25 cellular contexts compared by ENCODE assay signal in genomic region chr12:78764913-78765312, GRCh38.
DNase-seq lines count a peak whose midpoint lies in the region; ATAC-seq, FAIRE-seq and TF ChIP-seq lines count a peak whose summit lies in the region.
"Had no signal": no experiment of that assay in that cellular context is flagged by ENCODE, and none has a peak within 500 bp of the region (broad histone marks: within the 10 kb centered on the region; RNA-seq: fewer than 3 reads in every experiment).

No MANE protein-coding gene starts in this region.

- H2AK5ac ChIP-seq in IMR-90 (ENCODE audit: low read depth, low read length) = no peak overlapping the region

- TF ChIP-seq POLR2A in A549 (IDR thresholded peaks at IDR 0.05; ENCODE audit: low read length) = no peak
- no peak for TF ChIP-seq POLR2A in IMR-90 (IDR thresholded peaks at IDR 0.05; ENCODE audit: low read depth, low read length)
- TF ChIP-seq POLR2A in K562 (conservative IDR thresholded peaks at IDR 0.05) = no peak
- TF ChIP-seq POLR2A in transverse colon (IDR thresholded peaks at IDR 0.05) = no peak

- no peak overlapping the region for H3K18ac ChIP-seq in IMR-90 (ENCODE audit: low read depth, low read length)

- H2BK20ac ChIP-seq in IMR-90 (ENCODE audit: low read depth, low read length) = no peak overlapping the region

- H3K4me2 ChIP-seq in A549 (no peak overlapping the region), IMR-90 (ENCODE audit: low read depth, low read length) (no peak overlapping the region), K562 (ENCODE audit: insufficient read depth, low read length) (no peak overlapping the region)
- H3K4me2 ChIP-seq: BLaER1 had no signal

- no peaks in the 10 kb centered on the region for H3K79me2 ChIP-seq in K562 (ENCODE audit: control insufficient read depth, insufficient read depth, low read length)

- FAIRE-seq in A549 (lab: Jason Lieb, UNC) (no peak), K562 (lab: Jason Lieb, UNC) (no peak), small intestine (lab: Jason Lieb, UNC) (peak; percentile 39)
- FAIRE-seq: GM12878, GM12892, GM18507 had no signal

- TF ChIP-seq RAD21 in A549 (conservative IDR thresholded peaks at IDR 0.05 in 1 of 2, IDR thresholded peaks at IDR 0.05 in 1 of 2) = no peak
- TF ChIP-seq RAD21 in IMR-90 (IDR thresholded peaks at IDR 0.05; ENCODE audit: low read length) = no peak
- no peak for TF ChIP-seq RAD21 in K562 (CRISPR knock-in tag; conservative IDR thresholded peaks at IDR 0.05 in 1 of 2, IDR thresholded peaks at IDR 0.05 in 1 of 2)

- 81% methylated on average over 2 of the region's 2 CpGs for WGBS in A549 (ENCODE audit: missing lambda C conversion rate)
- no CpG with 5 or more reads among the region's 2 CpGs for WGBS in IMR-90 (ENCODE audit: extremely low coverage in 2 of 2, insufficient read length in 1 of 2), 2 experiments
- 6% methylated on average over 2 of the region's 2 CpGs for WGBS in K562 (ENCODE audit: insufficient coverage, low coverage, missing lambda C conversion rate)
- WGBS in small intestine, 3 donors = 69 to 84% (median 83%) methylated on average over 2 of the region's 2 CpGs
- WGBS in transverse colon (ENCODE audit: low coverage in 1 of 2), 2 donors = 75 to 81% methylated on average over 2 of the region's 2 CpGs

- no peaks in the 10 kb centered on the region for H3K4me1 ChIP-seq in A549
- no peaks in the 10 kb centered on the region for H3K4me1 ChIP-seq in IMR-90 (ENCODE audit: control insufficient read depth, insufficient read depth, low read length)
- no peaks in the 10 kb centered on the region for H3K4me1 ChIP-seq in K562 (replicated peaks in 1 of 2; ENCODE audit: control insufficient read depth in 2 of 2, insufficient read depth in 2 of 2, low read length in 2 of 2)
- no peaks in the 10 kb centered on the region for H3K4me1 ChIP-seq in small intestine (ENCODE audit: control insufficient read depth in 2 of 2, insufficient read depth in 1 of 2, low read depth in 1 of 2, low read length in 1 of 2)
- no peaks in the 10 kb centered on the region for H3K4me1 ChIP-seq in transverse colon
- H3K4me1 ChIP-seq: BE2C, BLaER1 had no signal

- H3K27ac ChIP-seq in A549 (no peak overlapping the region), IMR-90 (ENCODE audit: insufficient read depth, low read length) (no peak overlapping the region), K562 (ENCODE audit: extremely low read depth, low read depth, low read length) (no peak overlapping the region), small intestine (ENCODE audit: low read depth in 1 of 2, low read length in 1 of 2) (no peak overlapping the region), transverse colon (no peak overlapping the region)
- H3K27ac ChIP-seq: BLaER1 had no signal

- H3K4ac ChIP-seq in IMR-90 (ENCODE audit: low read depth, low read length) = no peak overlapping the region

- H3K36me3 ChIP-seq in IMR-90 (ENCODE audit: control insufficient read depth, insufficient read depth, low read length) (no peaks in the 10 kb centered on the region), K562 (ENCODE audit: control insufficient read depth, insufficient read depth, low read length) (no peaks in the 10 kb centered on the region), small intestine (ENCODE audit: control insufficient read depth in 2 of 2, insufficient read depth in 2 of 2, low read length in 2 of 2) (no peaks in the 10 kb centered on the region), transverse colon (no peaks in the 10 kb centered on the region)
- H3K36me3 ChIP-seq: BE2C, BLaER1 had no signal

- POLR2A ChIA-PET in A549 (lab: Yijun Ruan, JAX) = no interaction called here
- POLR2A ChIA-PET in IMR-90 (lab: Charles Lee; ENCODE audit: unreplicated experiment) = no interaction called here
- POLR2A ChIA-PET in K562 (lab: Yijun Ruan, JAX) = no interaction called here

- H3K27me3 ChIP-seq in IMR-90 (ENCODE audit: control insufficient read depth, insufficient read depth, low read length) = no peaks in the 10 kb centered on the region
- H3K27me3 ChIP-seq in K562 (ENCODE audit: control insufficient read depth in 2 of 2, insufficient read depth in 2 of 2, low read length in 2 of 2) = no peaks in the 10 kb centered on the region
- no peaks in the 10 kb centered on the region for H3K27me3 ChIP-seq in small intestine (ENCODE audit: control insufficient read depth in 2 of 2, insufficient read depth in 2 of 2, low read length in 2 of 2)
- H3K27me3 ChIP-seq in transverse colon = no peaks in the 10 kb centered on the region
- H3K27me3 ChIP-seq: BE2C, BLaER1 had no signal

- no peak overlapping the region for H2AK9ac ChIP-seq in IMR-90 (replicated peaks; ENCODE audit: low read depth, low read length, poor library complexity)

- no peak overlapping the region for H3K14ac ChIP-seq in IMR-90 (replicated peaks; ENCODE audit: low read depth, low read length)

- H3K9me3 ChIP-seq in A549 = no peaks in the 10 kb centered on the region
- no peaks in the 10 kb centered on the region for H3K9me3 ChIP-seq in IMR-90 (ENCODE audit: control insufficient read depth, insufficient read depth, low read length)
- H3K9me3 ChIP-seq in K562 (replicated peaks; ENCODE audit: control insufficient read depth, insufficient read depth, low read depth, low read length) = no peaks in the 10 kb centered on the region
- H3K9me3 ChIP-seq in small intestine (ENCODE audit: control insufficient read depth, low read depth) = no peaks in the 10 kb centered on the region
- no peaks in the 10 kb centered on the region for H3K9me3 ChIP-seq in transverse colon
- H3K9me3 ChIP-seq: BE2C, BLaER1 had no signal

- dilution Hi-C loops in IMR-90 (cut with HindIII; ENCODE audit: low sequenced_read_pairs, unreplicated experiment) = no loop called here

- no peak overlapping the region for H3K56ac ChIP-seq in IMR-90 (ENCODE audit: extremely low read depth, insufficient read depth, low read length)

- no peak overlapping the region for H2AFZ ChIP-seq in IMR-90 (replicated peaks; ENCODE audit: low read length, poor library complexity)
- H2AFZ ChIP-seq in K562 (ENCODE audit: low read depth, low read length) = no peak overlapping the region

- no TSS peak for BruUV-seq in IMR-90 (replicated peaks; lab: Mats Ljungman, UMichigan)
- BruUV-seq in K562 (replicated peaks; lab: Mats Ljungman, UMichigan) = no TSS peak

- no peak overlapping the region for H4K8ac ChIP-seq in IMR-90 (ENCODE audit: low read depth in 2 of 2, low read length in 2 of 2)

- H3K23ac ChIP-seq in IMR-90 (ENCODE audit: low read depth, low read length) = no peak overlapping the region

- H3K4me3 ChIP-seq in A549 = no peak overlapping the region
- no peak overlapping the region for H3K4me3 ChIP-seq in IMR-90 (ENCODE audit: insufficient read depth, low read depth, low read length)
- no peak overlapping the region for H3K4me3 ChIP-seq in K562
- no peak overlapping the region for H3K4me3 ChIP-seq in small intestine (ENCODE audit: low read depth in 1 of 2, low read length in 2 of 2)
- no peak overlapping the region for H3K4me3 ChIP-seq in transverse colon
- H3K4me3 ChIP-seq: BLaER1, GM12878 had no signal

- intact Hi-C loops in IMR-90 (cut with micrococcal nuclease) (no loop called here), K562 (cut with micrococcal nuclease) (no loop called here), transverse colon (cut with DNase I; ENCODE audit: low total_unique reads) (no loop called here)

- H4K5ac ChIP-seq in IMR-90 (ENCODE audit: low read depth, low read length) = no peak overlapping the region

- in situ Hi-C loops in IMR-90 (cut with MboI; ENCODE audit: low sequenced_read_pairs) = no loop called here
- in situ Hi-C loops in K562 (cut with MboI) = no loop called here
- in situ Hi-C loops in transverse colon (cut with MboI; ENCODE audit: low pct_ligation_motif_present in 1 of 4, low pct_unique_long_range_greater_than_20kb in 1 of 4, low sequenced_read_pairs in 3 of 4) = no loop called here

- TF ChIP-seq EP300 in A549 (IDR thresholded peaks at IDR 0.05) (no peak), K562 (IDR thresholded peaks at IDR 0.05; ENCODE audit: low read length) (no peak), transverse colon (IDR thresholded peaks at IDR 0.05; ENCODE audit: low read depth) (no peak)

- no peak for ATAC-seq in A549
- no peak for ATAC-seq in IMR-90 (ENCODE audit: low read depth)
- ATAC-seq in K562 = no peak
- no peak for ATAC-seq in HG03378 (IDR thresholded peaks at IDR 0.05; ENCODE audit: unreplicated experiment)
- ATAC-seq: GM12878 had no signal

- no peak overlapping the region for H4K91ac ChIP-seq in IMR-90 (ENCODE audit: insufficient read depth, low read depth, low read length)

- no peak overlapping the region for H2BK120ac ChIP-seq in IMR-90 (ENCODE audit: low read depth, low read length)

- H4K20me1 ChIP-seq in IMR-90 (ENCODE audit: insufficient read depth, low read length) (no peaks in the 10 kb centered on the region), K562 (replicated peaks; ENCODE audit: control insufficient read depth, insufficient read depth, low read length) (no peaks in the 10 kb centered on the region)
- H4K20me1 ChIP-seq: BLaER1 had no signal

- H3K79me1 ChIP-seq in IMR-90 (ENCODE audit: low read depth in 1 of 2, low read length in 2 of 2) = no peaks in the 10 kb centered on the region

- TF ChIP-seq CTCF in A549 (IDR thresholded peaks at IDR 0.05) (no peak), IMR-90 (conservative IDR thresholded peaks at IDR 0.05; ENCODE audit: low read depth, low read length) (no peak), K562 (IDR thresholded peaks at IDR 0.05 in 2 of 3, conservative IDR thresholded peaks at IDR 0.05 in 1 of 3; ENCODE audit: insufficient read depth in 2 of 3, low read depth in 1 of 3, low read length in 3 of 3) (no peak), transverse colon (IDR thresholded peaks at IDR 0.05) (no peak)

- H2BK15ac ChIP-seq in IMR-90 (ENCODE audit: low read depth, low read length) = no peak overlapping the region

- DNase-seq in A549 (ENCODE audit: low read depth in 1 of 2, low spot score in 1 of 2) = no peak
- no peak for DNase-seq in IMR-90
- DNase-seq in K562 (ENCODE audit: extremely low read depth in 1 of 4, low spot score in 3 of 4) = no peak
- no peak for DNase-seq in small intestine
- DNase-seq in cortex of kidney (lab: John Stamatoyannopoulos, UW) = no peak
- DNase-seq in transverse colon = no peak
- DNase-seq: 8988T; C1 segment of cervical spinal cord; CD4-positive, alpha-beta memory T cell; CD4-positive, CD25-positive, alpha-beta regulatory T cell; CD8-positive, alpha-beta memory T cell; COR-L47; DMS 273 treated with DMSO at 0.1 percent for 48 hours; DMS153; DMS53; DMS79; DND-41; EL; GDM1 had no signal

- CTCF ChIA-PET in A549 (lab: Yijun Ruan, JAX) (no interaction called here), IMR-90 (lab: Yijun Ruan, JAX) (no interaction called here), K562 (lab: Yijun Ruan, JAX; ENCODE audit: low intra/inter-chr PET ratio) (no interaction called here)

- H3K9me1 ChIP-seq in IMR-90 (ENCODE audit: insufficient read depth, low read length) (no peaks in the 10 kb centered on the region), K562 (ENCODE audit: control insufficient read depth, insufficient read depth, low read length) (no peaks in the 10 kb centered on the region)

- no peak overlapping the region for H2BK5ac ChIP-seq in IMR-90 (ENCODE audit: low read depth, low read length, poor library complexity, severe bottlenecking)

- no peak overlapping the region for H3K9ac ChIP-seq in IMR-90 (ENCODE audit: low read depth, low read length)
- no peak overlapping the region for H3K9ac ChIP-seq in K562 (ENCODE audit: insufficient read depth in 1 of 2, low read depth in 2 of 2, low read length in 2 of 2)
- H3K9ac ChIP-seq: BLaER1 had no signal

TF ChIP-seq in K562, 482 proteins besides CTCF, POLR2A, EP300 and RAD21 (continues in another document):
- peak; percentile 25; the same call in 1 of the 2 replicates for TF ChIP-seq C11orf30 (IDR thresholded peaks at IDR 0.05; ENCODE audit: low read depth)

Comparison
In these comparisons a context has a peak if more than half of its experiments do, and no peak if none do; other contexts are left out.
1. Of the 35 proteins assayed by ChIP-seq in both K562 and A549: peak only in K562: none; only in A549: MAFK; in both: none; in neither: 34.